8 cellular contexts compared by ENCODE assay signal in the genomic region with DNA sequence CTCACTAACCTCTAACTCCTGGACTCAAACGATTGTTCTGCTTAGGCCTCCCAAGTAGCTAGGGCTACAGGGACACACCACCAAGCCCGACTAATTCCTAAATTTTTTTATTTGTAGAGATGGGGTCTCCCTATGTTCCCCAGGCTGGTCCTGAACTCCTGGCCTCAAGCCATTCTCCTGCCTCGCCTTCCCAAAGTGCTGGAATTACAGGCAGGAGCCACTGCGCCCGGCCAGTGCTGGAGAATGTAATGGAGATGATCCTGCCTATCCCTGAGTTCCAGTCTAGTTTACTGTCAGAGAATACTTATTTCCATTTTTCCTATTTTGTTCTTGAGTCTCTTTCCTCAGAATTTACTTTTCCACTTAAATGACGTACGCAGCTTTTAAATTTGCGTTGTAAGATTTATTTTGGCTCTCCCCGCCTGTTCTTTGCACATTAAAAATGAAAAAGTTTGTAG. TPM values are rescaled to one million over a fixed set of nuclear protein-coding genes. Genes with fewer than 3 reads are reported as not detected.
DNase-seq lines count a peak whose midpoint lies in the region; ATAC-seq, FAIRE-seq and TF ChIP-seq lines count a peak whose summit lies in the region.

Gene CHEK1 (plus strand): TSS at position 408 of the 458 bp plus-strand sequence. CDS start 1,606 bp downstream, outside the sequence.

- DNase-seq in HL-60 (ENCODE audit: low read depth in 1 of 2, low spot score in 1 of 2) (no peak), left ventricle myocardium inferior (no peak), smooth muscle cell (lab: John Stamatoyannopoulos, UW; ENCODE audit: unreplicated experiment) (no peak), GM12892 (ENCODE audit: insufficient read length) (no peak)
- DNase-seq in activated CD4-positive, alpha-beta memory T cell treated with anti-CD3 and anti-CD28 coated beads, Interleukin-2, amount 10 ng/mL, durations not matched to agents 7 days and 5 days, result no peak

- POLR2A ChIA-PET in activated CD4-positive, alpha-beta memory T cell treated with anti-CD3 and anti-CD28 coated beads, Interleukin-2, amount 10 ng/mL, durations not matched to agents 7 days and 5 days (lab: Charles Lee), result interaction anchor here (1.0 to 5.8 kb wide), 12 partner anchors 8 to 263 kb away, joined by 3 to 97 read pairs (median 8); partner anchors contain the start of genes EI24, HYLS1 and STT3A

- no peaks in the 10 kb centered on the region for H4K20me1 ChIP-seq in smooth muscle cell (ENCODE audit: low read depth)

- peak within 1 kb of the TSS; percentile 92 for H3K27ac Mint-ChIP-seq in activated CD4-positive, alpha-beta memory T cell treated with anti-CD3 and anti-CD28 coated beads, Interleukin-2, amount 10 ng/mL, durations not matched to agents 7 days and 5 days

- H2AFZ ChIP-seq in smooth muscle cell (ENCODE audit: low read depth), result peak within 1 kb of the TSS; percentile 93

- H3K4me1 Mint-ChIP-seq in activated CD4-positive, alpha-beta memory T cell treated with anti-CD3 and anti-CD28 coated beads, Interleukin-2, amount 10 ng/mL, durations not matched to agents 7 days and 5 days, result peaks cover 36% of the 10 kb centered on the region

- ATAC-seq in GM19351 (IDR thresholded peaks at IDR 0.05; ENCODE audit: unreplicated experiment) (no peak), GM18502 (IDR thresholded peaks at IDR 0.05; ENCODE audit: poor library complexity, unreplicated experiment) (no peak), GM19395 (IDR thresholded peaks at IDR 0.05; ENCODE audit: unreplicated experiment) (no peak)

- CTCF ChIA-PET in activated CD4-positive, alpha-beta memory T cell treated with anti-CD3 and anti-CD28 coated beads, Interleukin-2, amount 10 ng/mL, durations not matched to agents 7 days and 5 days (lab: Charles Lee), result interaction anchor here (1.0 to 1.6 kb wide), 6 partner anchors 31 to 263 kb away, joined by 3 to 8 read pairs (median 5); partner anchors contain the start of genes EI24, HYLS1 and STT3A

- no peaks in the 10 kb centered on the region for H3K27me3 ChIP-seq in HL-60 (ENCODE audit: insufficient read depth, poor library complexity, severe bottlenecking)
- no peaks in the 10 kb centered on the region for H3K27me3 ChIP-seq in left ventricle myocardium inferior (ENCODE audit: low read depth)
- H3K27me3 ChIP-seq in smooth muscle cell (ENCODE audit: low read depth), result no peaks in the 10 kb centered on the region

- no peaks in the 10 kb centered on the region for H3K9me3 Mint-ChIP-seq in activated CD4-positive, alpha-beta memory T cell treated with anti-CD3 and anti-CD28 coated beads, Interleukin-2, amount 10 ng/mL, durations not matched to agents 7 days and 5 days

- H3K4me3 ChIP-seq in HL-60 (replicated peaks; ENCODE audit: insufficient read depth, low read length) (peak within 1 kb of the TSS; percentile 93), left ventricle myocardium inferior (peak within 1 kb of the TSS; percentile 83), smooth muscle cell (peak within 1 kb of the TSS; percentile 65)

- peak within 1 kb of the TSS; percentile 93 for H3K4me2 ChIP-seq in smooth muscle cell

- no peaks in the 10 kb centered on the region for H3K27me3 Mint-ChIP-seq in activated CD4-positive, alpha-beta memory T cell treated with anti-CD3 and anti-CD28 coated beads, Interleukin-2, amount 10 ng/mL, durations not matched to agents 7 days and 5 days

- H3K9me3 ChIP-seq in left ventricle myocardium inferior (replicated peaks), result no peaks in the 10 kb centered on the region
- no peaks in the 10 kb centered on the region for H3K9me3 ChIP-seq in smooth muscle cell (replicated peaks; ENCODE audit: low read depth)

- WGBS in smooth muscle cell (ENCODE audit: low lambda C conversion rate), result 85% methylated on average over 9 of the region's 9 CpGs

- TF ChIP-seq POLR2A in GM12892 (IDR thresholded peaks at IDR 0.05; ENCODE audit: low read depth, low read length), result no peak

- H3K4me1 ChIP-seq in left ventricle myocardium inferior, result peaks cover 24% of the 10 kb centered on the region
- H3K4me1 ChIP-seq in smooth muscle cell (ENCODE audit: low read depth), result peaks cover 14% of the 10 kb centered on the region

- peaks cover 12% of the 10 kb centered on the region for H3K79me2 ChIP-seq in smooth muscle cell (ENCODE audit: low read depth)

- H3K36me3 Mint-ChIP-seq in activated CD4-positive, alpha-beta memory T cell treated with anti-CD3 and anti-CD28 coated beads, Interleukin-2, amount 10 ng/mL, durations not matched to agents 7 days and 5 days (ENCODE audit: low read depth), result peaks cover 54% of the 10 kb centered on the region

- FAIRE-seq in GM12892 (lab: Jason Lieb, UNC), result no peak

- H3K27ac ChIP-seq in HL-60 (replicated peaks) (peak within 1 kb of the TSS; percentile 85), left ventricle myocardium inferior (replicated peaks) (peak within 1 kb of the TSS; percentile 99), smooth muscle cell (ENCODE audit: low read depth) (peak within 1 kb of the TSS; percentile 82)

- H3K4me3 Mint-ChIP-seq in activated CD4-positive, alpha-beta memory T cell treated with anti-CD3 and anti-CD28 coated beads, Interleukin-2, amount 10 ng/mL, durations not matched to agents 7 days and 5 days, result peak within 1 kb of the TSS; percentile 98

- TF ChIP-seq CTCF in HL-60 (IDR thresholded peaks at IDR 0.05; ENCODE audit: insufficient read depth, low read length), result no peak
- TF ChIP-seq CTCF in left ventricle myocardium inferior (IDR thresholded peaks at IDR 0.05; ENCODE audit: borderline replicate concordance), result no peak
- no peak for TF ChIP-seq CTCF in smooth muscle cell (IDR thresholded peaks at IDR 0.05; ENCODE audit: borderline replicate concordance, insufficient read depth, poor library complexity, severe bottlenecking)

- peaks cover 20% of the 10 kb centered on the region for H3F3A ChIP-seq in smooth muscle cell (ENCODE audit: low read depth)

- H3K9ac ChIP-seq in smooth muscle cell (ENCODE audit: low read depth), result peak within 1 kb of the TSS; percentile 81

- intact Hi-C loops in left ventricle myocardium inferior (cut with micrococcal nuclease), result no loop called here

- H3K36me3 ChIP-seq in left ventricle myocardium inferior (peaks cover 23% of the 10 kb centered on the region), smooth muscle cell (ENCODE audit: low read depth) (peaks cover 8% of the 10 kb centered on the region)

RNA-seq across cellular contexts. Expression of gene CHEK1, which starts in this region (rescaled TPM):
- total RNA-seq in activated CD4-positive, alpha-beta memory T cell treated with anti-CD3 and anti-CD28 coated beads, Interleukin-2, amount 10 ng/mL, durations not matched to agents 7 days and 5 days, result 10 to 100 TPM; 79.0 to 82.6 TPM
- total RNA-seq in left ventricle myocardium inferior, result 1.6 TPM
- 24.5 and 27.6 TPM in 2 replicates for total RNA-seq in smooth muscle cell
- 18.3 and 18.4 TPM in 2 replicates for polyA plus RNA-seq in smooth muscle cell
- polyA plus RNA-seq in GM12892 (2012; ENCODE audit: missing spikeins), result 36.5 TPM
